Comparison of ENCODE assay signal across 19 cellular contexts in genomic region chr3:99549918-99550603, GRCh38.
A peak's percentile ranks its signal among the peaks of the same experiment; 100 is the strongest.
DNase-seq lines count a peak whose midpoint lies in the region; ATAC-seq, FAIRE-seq and TF ChIP-seq lines count a peak whose summit lies in the region.
"Had no signal": no experiment of that assay in that cellular context is flagged by ENCODE, and none has a peak within 500 bp of the region (broad histone marks: within the 10 kb centered on the region; RNA-seq: fewer than 3 reads in every experiment).

No MANE protein-coding gene starts in this region.

- peaks cover 0 to 5% (median 0%) of the 10 kb centered on the region in 12 donors for H3K9me3 ChIP-seq in heart left ventricle
- no peaks in the 10 kb centered on the region for H3K9me3 ChIP-seq in suprapubic skin

- H3K4me1 ChIP-seq in heart left ventricle (peaks cover 0 to 60% (median 24%) of the 10 kb centered on the region in 12 donors), suprapubic skin (peaks cover 39% of the 10 kb centered on the region)

- peak; percentile 68 to 84 (median 70) for ATAC-seq in heart left ventricle
- no peak for ATAC-seq in HG03175 (IDR thresholded peaks at IDR 0.05; ENCODE audit: unreplicated experiment)
- ATAC-seq: natural killer cell had no signal

- TF ChIP-seq CTCF in endothelial cell (IDR thresholded peaks at IDR 0.05; ENCODE audit: unreplicated experiment) (no peak), heart left ventricle (IDR thresholded peaks at IDR 0.05) (no peak), suprapubic skin (IDR thresholded peaks at IDR 0.05) (no peak)

- WGBS in heart left ventricle, 4 donors, result 54 to 72% (median 67%) methylated on average over 3 of the region's 3 CpGs
- WGBS in suprapubic skin, result 61% methylated on average over 3 of the region's 3 CpGs

- no peaks in the 10 kb centered on the region for H3K36me3 ChIP-seq in heart left ventricle
- H3K36me3 ChIP-seq in suprapubic skin, result no peaks in the 10 kb centered on the region

- no peak overlapping the region for H3K4me3 Mint-ChIP-seq in endothelial cell (ENCODE audit: unreplicated experiment)
- H3K4me3 Mint-ChIP-seq: activated naive CD4-positive, alpha-beta T cell treated with anti-CD3 and anti-CD28 coated beads, Interleukin-2, amount 10 ng/mL, durations not matched to agents 7 days and 5 days; brain; immature natural killer cell; natural killer cell had no signal

- intact Hi-C loops in heart left ventricle (cut with DNase I), result loop anchor here in 5 of 10 donors (5.0 to 10.0 kb wide), 3 partner anchors 48 to 115 kb away; partner anchors contain the start of gene COL8A1 (in 2 of the 5)

- H3K27ac ChIP-seq in heart left ventricle (peak overlapping the region; percentile 34 to 80 (median 62)), suprapubic skin (peak overlapping the region; percentile 32)
- H3K27ac ChIP-seq: VCaP had no signal

- no peaks in the 10 kb centered on the region for H3K36me3 Mint-ChIP-seq in endothelial cell (ENCODE audit: low read depth, unreplicated experiment)
- H3K36me3 Mint-ChIP-seq: activated naive CD4-positive, alpha-beta T cell treated with anti-CD3 and anti-CD28 coated beads, Interleukin-2, amount 10 ng/mL, durations not matched to agents 7 days and 5 days; brain; immature natural killer cell had no signal

- H3K27me3 Mint-ChIP-seq in endothelial cell (ENCODE audit: unreplicated experiment), result no peaks in the 10 kb centered on the region
- H3K27me3 Mint-ChIP-seq: activated naive CD4-positive, alpha-beta T cell treated with anti-CD3 and anti-CD28 coated beads, Interleukin-2, amount 10 ng/mL, durations not matched to agents 7 days and 5 days had no signal

- peaks cover 25% of the 10 kb centered on the region for H3K4me1 Mint-ChIP-seq in endothelial cell (ENCODE audit: unreplicated experiment)
- H3K4me1 Mint-ChIP-seq: immature natural killer cell, natural killer cell had no signal

- TF ChIP-seq EP300 in suprapubic skin (IDR thresholded peaks at IDR 0.05), result no peak

- H3K27ac Mint-ChIP-seq in endothelial cell (ENCODE audit: unreplicated experiment), result peak overlapping the region; percentile 74
- H3K27ac Mint-ChIP-seq: activated naive CD4-positive, alpha-beta T cell treated with anti-CD3 and anti-CD28 coated beads, Interleukin-2, amount 10 ng/mL, durations not matched to agents 7 days and 5 days; brain; immature natural killer cell; natural killer cell; progenitor cell of endocrine pancreas had no signal

- peak; percentile 10 for DNase-seq in HT1080 (ENCODE audit: low read depth)
- no peak for DNase-seq in endothelial cell (ENCODE audit: low spot score)
- DNase-seq in heart left ventricle, result no peak
- DNase-seq in suprapubic skin (ENCODE audit: low spot score in 2 of 2), result no peak
- DNase-seq in activated gamma-delta T cell treated with Interleukin-2 at 50 U/mL for 16 hours, result no peak
- no peak for DNase-seq in GM12891 (ENCODE audit: insufficient read length, low spot score)
- DNase-seq: activated CD4-positive, alpha-beta T cell treated with anti-CD3 and anti-CD28 coated beads, Interleukin-2, amount 50 U/mL, for 48 hours; activated naive CD4-positive, alpha-beta T cell treated with anti-CD3 and anti-CD28 coated beads, Interleukin-2, amount 10 ng/mL, durations not matched to agents 7 days and 5 days; C1 segment of cervical spinal cord; DMS 273 treated with DMSO at 0.1 percent for 48 hours; H7; immature natural killer cell; natural killer cell; NCI-H1436 had no signal

- H3K4me3 ChIP-seq in heart left ventricle (no peak overlapping the region), suprapubic skin (no peak overlapping the region)

- no peak for TF ChIP-seq POLR2A in heart left ventricle (IDR thresholded peaks at IDR 0.05)
- TF ChIP-seq POLR2A in suprapubic skin (IDR thresholded peaks at IDR 0.05), result no peak
- TF ChIP-seq POLR2A in GM12891 (IDR thresholded peaks at IDR 0.05; ENCODE audit: low read depth, low read length), result no peak

- H3K9me3 Mint-ChIP-seq in endothelial cell (ENCODE audit: unreplicated experiment), result no peaks in the 10 kb centered on the region
- H3K9me3 Mint-ChIP-seq: activated naive CD4-positive, alpha-beta T cell treated with anti-CD3 and anti-CD28 coated beads, Interleukin-2, amount 10 ng/mL, durations not matched to agents 7 days and 5 days had no signal

- H3K27me3 ChIP-seq in heart left ventricle, result no peaks in the 10 kb centered on the region
- H3K27me3 ChIP-seq in suprapubic skin, result no peaks in the 10 kb centered on the region

- no peak for FAIRE-seq in GM12891 (lab: Jason Lieb, UNC)
- FAIRE-seq: HTR-8/SVneo had no signal

TF ChIP-seq in GM12891, 5 proteins besides CTCF, POLR2A, EP300 and RAD21:
- TF ChIP-seq POU2F2 (IDR thresholded peaks at IDR 0.05; ENCODE audit: low read depth, low read length), result no peak
- TF ChIP-seq POLR2AphosphoS5 (IDR thresholded peaks at IDR 0.05; ENCODE audit: low read depth, low read length), result no peak
- TF ChIP-seq TAF1 (IDR thresholded peaks at IDR 0.05; ENCODE audit: low read depth, low read length), result no peak
- TF ChIP-seq SPI1 (IDR thresholded peaks at IDR 0.05; ENCODE audit: low read depth, low read length), result no peak
- TF ChIP-seq PAX5 (IDR thresholded peaks at IDR 0.05; ENCODE audit: insufficient read depth, low read length, severe bottlenecking), result no peak
